26 cellular contexts compared by ENCODE assay signal in the genomic region with DNA sequence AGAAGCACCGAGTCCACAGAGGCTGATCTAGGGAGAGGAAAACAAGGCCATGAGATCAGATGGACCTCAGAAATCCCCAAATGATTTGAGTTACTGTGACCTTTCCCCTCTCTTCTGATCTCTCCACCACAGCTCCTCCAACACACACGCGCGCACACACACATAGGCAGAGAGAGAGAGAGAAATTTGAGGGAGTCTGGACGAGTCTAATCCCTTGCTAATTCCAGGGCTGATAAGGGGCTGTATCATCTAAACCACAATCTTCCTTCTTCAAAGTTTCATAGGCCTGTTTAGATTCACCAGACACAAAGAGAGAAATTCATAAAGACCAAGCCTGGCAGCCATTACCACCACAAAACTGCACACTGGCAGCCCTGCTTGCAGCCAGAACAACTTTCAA. TPM values are rescaled to one million over a fixed set of nuclear protein-coding genes. Genes with fewer than 3 reads are reported as not detected.
DNase-seq lines count a peak whose midpoint lies in the region; ATAC-seq, FAIRE-seq and TF ChIP-seq lines count a peak whose summit lies in the region.
"Had no signal": no experiment of that assay in that cellular context is flagged by ENCODE, and none has a peak within 500 bp of the region (broad histone marks: within the 10 kb centered on the region; RNA-seq: fewer than 3 reads in every experiment).

No MANE protein-coding gene starts in this region.

- H3K27me3 Mint-ChIP-seq in stimulated activated naive B cell treated with anti-CD40 and anti-IgM and Interleukin-4, amounts not matched to agents 10 μg/mL and 1 μg/mL and 100 μg/mL, for 72 hours, result no peaks in the 10 kb centered on the region

- H3K27ac ChIP-seq in brain microvascular endothelial cell (no peak overlapping the region), hepatocyte (no peak overlapping the region), ovary (no peak overlapping the region)
- H3K27ac ChIP-seq: SJSA1 had no signal

- H3K9me3 ChIP-seq in hepatocyte (ENCODE audit: low read depth) (peaks cover 22% of the 10 kb centered on the region), ovary (peaks cover 0 to 27% of the 10 kb centered on the region in 2 donors)

- H3K4me2 ChIP-seq in hepatocyte, result no peak overlapping the region

- H3K9me2 ChIP-seq in hepatocyte (replicated peaks; ENCODE audit: insufficient read depth), result no peaks in the 10 kb centered on the region

- H3K4me1 Mint-ChIP-seq in stimulated activated naive B cell treated with anti-CD40 and anti-IgM and Interleukin-4, amounts not matched to agents 10 μg/mL and 1 μg/mL and 100 μg/mL, for 72 hours, result peaks cover 11 to 23% of the 10 kb centered on the region in 2 donors

- WGBS in hepatocyte (ENCODE audit: low lambda C conversion rate, missing lambda C conversion rate), result 52% methylated on average over 5 of the region's 5 CpGs
- WGBS in ovary, 3 donors, result 77 to 83% (median 78%) methylated on average over 5 of the region's 5 CpGs

- TF ChIP-seq CTCF in brain microvascular endothelial cell (IDR thresholded peaks at IDR 0.05; ENCODE audit: low read depth, low read length, missing control alignments) (no peak), hepatocyte (IDR thresholded peaks at IDR 0.05; ENCODE audit: poor library complexity) (no peak), ovary (IDR thresholded peaks at IDR 0.05) (no peak)

- no peak for FAIRE-seq in GM12891 (lab: Jason Lieb, UNC)
- FAIRE-seq: GM12878, GM19239, H1, HepG2 had no signal

- no peak overlapping the region for H3K4me3 Mint-ChIP-seq in stimulated activated naive B cell treated with anti-CD40 and anti-IgM and Interleukin-4, amounts not matched to agents 10 μg/mL and 1 μg/mL and 100 μg/mL, for 72 hours
- H3K4me3 Mint-ChIP-seq: CD8-positive, alpha-beta T cell had no signal

- peaks cover 32% of the 10 kb centered on the region for H3K79me2 ChIP-seq in hepatocyte

- no peaks in the 10 kb centered on the region for H4K20me1 ChIP-seq in hepatocyte (ENCODE audit: insufficient read depth, poor library complexity, severe bottlenecking)

- no peak for ATAC-seq in stimulated activated naive B cell treated with anti-CD40 and anti-IgM and Interleukin-4, amounts not matched to agents 10 μg/mL and 1 μg/mL and 100 μg/mL, for 72 hours (replicated peaks)
- no peak for ATAC-seq in HG02588 (IDR thresholded peaks at IDR 0.05; ENCODE audit: unreplicated experiment)
- ATAC-seq: CD8-positive, alpha-beta T cell; GM12878; HepG2 had no signal

- DNase-seq in OCI-M1 (lab: John Stamatoyannopoulos, UW) (peak; percentile 54), brain microvascular endothelial cell (peak; percentile 37), hepatocyte (ENCODE audit: low spot score) (peak; percentile 10), ovary (no peak), GM12891 (ENCODE audit: insufficient read length, low spot score) (no peak)
- DNase-seq in stimulated activated naive B cell treated with anti-CD40 and anti-IgM and Interleukin-4, amounts not matched to agents 10 μg/mL and 1 μg/mL and 100 μg/mL, for 72 hours, result no peak
- DNase-seq: C1 segment of cervical spinal cord; Caco-2; CD8-positive, alpha-beta T cell; GDM1; Karpas-422; NCI-H1105; NCI-H146; NCI-H1930; NCI-H2107; NCI-H446; NCI-H526; NCI-H82; Right ventricle myocardium superior; RPMI8226 had no signal

- no peak for TF ChIP-seq EP300 in ovary (IDR thresholded peaks at IDR 0.05)

- peak overlapping the region; percentile 44 for H3K27ac Mint-ChIP-seq in stimulated activated naive B cell treated with anti-CD40 and anti-IgM and Interleukin-4, amounts not matched to agents 10 μg/mL and 1 μg/mL and 100 μg/mL, for 72 hours
- H3K27ac Mint-ChIP-seq: CD8-positive, alpha-beta T cell had no signal

- peaks cover 42 to 57% of the 10 kb centered on the region in 2 donors for H3K36me3 Mint-ChIP-seq in stimulated activated naive B cell treated with anti-CD40 and anti-IgM and Interleukin-4, amounts not matched to agents 10 μg/mL and 1 μg/mL and 100 μg/mL, for 72 hours

- no peaks in the 10 kb centered on the region for H3K4me1 ChIP-seq in hepatocyte (ENCODE audit: insufficient read depth)
- H3K4me1 ChIP-seq in ovary (ENCODE audit: insufficient read depth), result no peaks in the 10 kb centered on the region
- H3K4me1 ChIP-seq: Caco-2, SJSA1 had no signal

- in situ Hi-C loops in brain microvascular endothelial cell (cut with HindIII; ENCODE audit: low pct_ligation_motif_present, low sequenced_read_pairs), result no loop called here

- no peak overlapping the region for H2AFZ ChIP-seq in hepatocyte

- TF ChIP-seq POLR2A in ovary (IDR thresholded peaks at IDR 0.05), result no peak
- TF ChIP-seq POLR2A in GM12891 (IDR thresholded peaks at IDR 0.05; ENCODE audit: low read depth, low read length), result no peak

- intact Hi-C loops in ovary (cut with DNase I), result no loop called here

- no peak overlapping the region for H3K4me3 ChIP-seq in brain microvascular endothelial cell (ENCODE audit: low read depth, low read length)
- H3K4me3 ChIP-seq in hepatocyte, result no peak overlapping the region
- no peak overlapping the region for H3K4me3 ChIP-seq in ovary
- H3K4me3 ChIP-seq: GM12878, SJSA1 had no signal

- peaks cover 0 to 2% of the 10 kb centered on the region in 2 donors for H3K9me3 Mint-ChIP-seq in stimulated activated naive B cell treated with anti-CD40 and anti-IgM and Interleukin-4, amounts not matched to agents 10 μg/mL and 1 μg/mL and 100 μg/mL, for 72 hours

- H3K36me3 ChIP-seq in brain microvascular endothelial cell (replicated peaks) (peaks cover 24% of the 10 kb centered on the region), hepatocyte (replicated peaks; ENCODE audit: insufficient read depth, low read depth) (peaks cover 13% of the 10 kb centered on the region), ovary (no peaks in the 10 kb centered on the region)

- H3K27me3 ChIP-seq in brain microvascular endothelial cell (replicated peaks), result no peaks in the 10 kb centered on the region
- H3K27me3 ChIP-seq in hepatocyte, result no peaks in the 10 kb centered on the region
- H3K27me3 ChIP-seq in ovary, result no peaks in the 10 kb centered on the region
- H3K27me3 ChIP-seq: SJSA1 had no signal

TF ChIP-seq in GM12891, 5 proteins besides CTCF, POLR2A, EP300 and RAD21:
- TF ChIP-seq PAX5 (IDR thresholded peaks at IDR 0.05; ENCODE audit: insufficient read depth, low read length, severe bottlenecking), result no peak
- TF ChIP-seq SPI1 (IDR thresholded peaks at IDR 0.05; ENCODE audit: low read depth, low read length), result no peak
- TF ChIP-seq POU2F2 (IDR thresholded peaks at IDR 0.05; ENCODE audit: low read depth, low read length), result no peak
- TF ChIP-seq TAF1 (IDR thresholded peaks at IDR 0.05; ENCODE audit: low read depth, low read length), result no peak
- TF ChIP-seq POLR2AphosphoS5 (IDR thresholded peaks at IDR 0.05; ENCODE audit: low read depth, low read length), result no peak

RNA-seq across cellular contexts. Expression of a gene that starts 8.6 kb away (rescaled TPM):
- total RNA-seq in hepatocyte, result 4.8 and 7.4 TPM in 2 replicates
- polyA plus RNA-seq in hepatocyte, result 4.3 and 5.3 TPM in 2 replicates
- 10 to 100 TPM in 3 of 7 donors, 1 to 10 TPM in 4; 4.7 to 16.2 (median 8.3) TPM for total RNA-seq in ovary
- polyA plus RNA-seq in ovary, result 1 to 10 TPM; 5.8 to 8.6 TPM
- polyA plus RNA-seq in GM12891 (2012; ENCODE audit: low read depth, missing spikeins), result 3.2 TPM

RNA-seq across cellular contexts. Expression of a gene that starts 30.8 kb away (rescaled TPM):
- total RNA-seq in hepatocyte (6.7 and 7.0 TPM in 2 replicates), ovary (10 to 100 TPM in 1 of 7 donors, 1 to 10 TPM in 6; 4.7 to 10.5 (median 7.0) TPM)
- polyA plus RNA-seq in hepatocyte (6.0 and 6.1 TPM in 2 replicates), ovary (1 to 10 TPM; 3.1 to 5.9 TPM)
- polyA plus RNA-seq in GM12891 (2012; ENCODE audit: low read depth, missing spikeins), result 0.78 TPM

Comparison
In these comparisons a context has a peak if more than half of its experiments do, and no peak if none do; other contexts are left out.
1. DNase-seq: peak in OCI-M1 (single experiment), brain microvascular endothelial cell (single experiment) and hepatocyte (single experiment); none in stimulated activated naive B cell treated with anti-CD40 and anti-IgM and Interleukin-4, amounts not matched to agents 10 μg/mL and 1 μg/mL and 100 μg/mL, for 72 hours (single experiment), ovary (0 of 5) and GM12891 (single experiment).